Comparison of ENCODE assay signal across 1 cellular context in the genomic region with DNA sequence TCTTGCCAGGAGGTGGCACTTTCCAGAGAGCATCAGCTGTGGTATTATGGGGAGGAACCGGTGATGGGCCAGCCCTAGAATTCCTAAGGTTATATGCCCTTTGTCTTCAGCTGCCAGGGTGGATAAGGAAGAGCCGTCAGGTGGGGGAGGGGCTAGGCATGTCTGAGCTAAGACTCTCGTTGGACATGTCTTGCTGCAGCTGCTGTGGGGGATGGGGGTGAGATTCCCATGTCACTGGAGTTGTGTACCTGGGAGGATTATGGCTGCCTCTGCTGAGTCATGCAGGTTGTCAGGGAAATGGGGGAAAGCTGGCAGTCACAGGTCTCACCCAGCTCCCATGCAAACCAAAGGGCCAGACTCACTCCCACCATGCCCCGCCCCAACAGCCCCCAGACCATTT. TPM values are rescaled to one million over a fixed set of nuclear protein-coding genes. Genes with fewer than 3 reads are reported as not detected.
"Had no signal": no experiment of that assay in that cellular context is flagged by ENCODE, and none has a peak within 500 bp of the region (broad histone marks: within the 10 kb centered on the region; RNA-seq: fewer than 3 reads in every experiment).

No MANE protein-coding gene starts in this region.

RNA-seq across cellular contexts. Expression of gene SP140, which starts 39.4 kb away (rescaled TPM):
- total RNA-seq: dermis blood vessel endothelial cell had no signal
